1 cellular context compared by ENCODE assay signal in genomic region chr5:177189965-177190364, GRCh38.
TF ChIP-seq lines count a peak whose summit lies in the region.

No MANE protein-coding gene starts in this region.

TF ChIP-seq in GM23338, 12 proteins besides CTCF, POLR2A, EP300 and RAD21:
- TF ChIP-seq, protein P1, sequence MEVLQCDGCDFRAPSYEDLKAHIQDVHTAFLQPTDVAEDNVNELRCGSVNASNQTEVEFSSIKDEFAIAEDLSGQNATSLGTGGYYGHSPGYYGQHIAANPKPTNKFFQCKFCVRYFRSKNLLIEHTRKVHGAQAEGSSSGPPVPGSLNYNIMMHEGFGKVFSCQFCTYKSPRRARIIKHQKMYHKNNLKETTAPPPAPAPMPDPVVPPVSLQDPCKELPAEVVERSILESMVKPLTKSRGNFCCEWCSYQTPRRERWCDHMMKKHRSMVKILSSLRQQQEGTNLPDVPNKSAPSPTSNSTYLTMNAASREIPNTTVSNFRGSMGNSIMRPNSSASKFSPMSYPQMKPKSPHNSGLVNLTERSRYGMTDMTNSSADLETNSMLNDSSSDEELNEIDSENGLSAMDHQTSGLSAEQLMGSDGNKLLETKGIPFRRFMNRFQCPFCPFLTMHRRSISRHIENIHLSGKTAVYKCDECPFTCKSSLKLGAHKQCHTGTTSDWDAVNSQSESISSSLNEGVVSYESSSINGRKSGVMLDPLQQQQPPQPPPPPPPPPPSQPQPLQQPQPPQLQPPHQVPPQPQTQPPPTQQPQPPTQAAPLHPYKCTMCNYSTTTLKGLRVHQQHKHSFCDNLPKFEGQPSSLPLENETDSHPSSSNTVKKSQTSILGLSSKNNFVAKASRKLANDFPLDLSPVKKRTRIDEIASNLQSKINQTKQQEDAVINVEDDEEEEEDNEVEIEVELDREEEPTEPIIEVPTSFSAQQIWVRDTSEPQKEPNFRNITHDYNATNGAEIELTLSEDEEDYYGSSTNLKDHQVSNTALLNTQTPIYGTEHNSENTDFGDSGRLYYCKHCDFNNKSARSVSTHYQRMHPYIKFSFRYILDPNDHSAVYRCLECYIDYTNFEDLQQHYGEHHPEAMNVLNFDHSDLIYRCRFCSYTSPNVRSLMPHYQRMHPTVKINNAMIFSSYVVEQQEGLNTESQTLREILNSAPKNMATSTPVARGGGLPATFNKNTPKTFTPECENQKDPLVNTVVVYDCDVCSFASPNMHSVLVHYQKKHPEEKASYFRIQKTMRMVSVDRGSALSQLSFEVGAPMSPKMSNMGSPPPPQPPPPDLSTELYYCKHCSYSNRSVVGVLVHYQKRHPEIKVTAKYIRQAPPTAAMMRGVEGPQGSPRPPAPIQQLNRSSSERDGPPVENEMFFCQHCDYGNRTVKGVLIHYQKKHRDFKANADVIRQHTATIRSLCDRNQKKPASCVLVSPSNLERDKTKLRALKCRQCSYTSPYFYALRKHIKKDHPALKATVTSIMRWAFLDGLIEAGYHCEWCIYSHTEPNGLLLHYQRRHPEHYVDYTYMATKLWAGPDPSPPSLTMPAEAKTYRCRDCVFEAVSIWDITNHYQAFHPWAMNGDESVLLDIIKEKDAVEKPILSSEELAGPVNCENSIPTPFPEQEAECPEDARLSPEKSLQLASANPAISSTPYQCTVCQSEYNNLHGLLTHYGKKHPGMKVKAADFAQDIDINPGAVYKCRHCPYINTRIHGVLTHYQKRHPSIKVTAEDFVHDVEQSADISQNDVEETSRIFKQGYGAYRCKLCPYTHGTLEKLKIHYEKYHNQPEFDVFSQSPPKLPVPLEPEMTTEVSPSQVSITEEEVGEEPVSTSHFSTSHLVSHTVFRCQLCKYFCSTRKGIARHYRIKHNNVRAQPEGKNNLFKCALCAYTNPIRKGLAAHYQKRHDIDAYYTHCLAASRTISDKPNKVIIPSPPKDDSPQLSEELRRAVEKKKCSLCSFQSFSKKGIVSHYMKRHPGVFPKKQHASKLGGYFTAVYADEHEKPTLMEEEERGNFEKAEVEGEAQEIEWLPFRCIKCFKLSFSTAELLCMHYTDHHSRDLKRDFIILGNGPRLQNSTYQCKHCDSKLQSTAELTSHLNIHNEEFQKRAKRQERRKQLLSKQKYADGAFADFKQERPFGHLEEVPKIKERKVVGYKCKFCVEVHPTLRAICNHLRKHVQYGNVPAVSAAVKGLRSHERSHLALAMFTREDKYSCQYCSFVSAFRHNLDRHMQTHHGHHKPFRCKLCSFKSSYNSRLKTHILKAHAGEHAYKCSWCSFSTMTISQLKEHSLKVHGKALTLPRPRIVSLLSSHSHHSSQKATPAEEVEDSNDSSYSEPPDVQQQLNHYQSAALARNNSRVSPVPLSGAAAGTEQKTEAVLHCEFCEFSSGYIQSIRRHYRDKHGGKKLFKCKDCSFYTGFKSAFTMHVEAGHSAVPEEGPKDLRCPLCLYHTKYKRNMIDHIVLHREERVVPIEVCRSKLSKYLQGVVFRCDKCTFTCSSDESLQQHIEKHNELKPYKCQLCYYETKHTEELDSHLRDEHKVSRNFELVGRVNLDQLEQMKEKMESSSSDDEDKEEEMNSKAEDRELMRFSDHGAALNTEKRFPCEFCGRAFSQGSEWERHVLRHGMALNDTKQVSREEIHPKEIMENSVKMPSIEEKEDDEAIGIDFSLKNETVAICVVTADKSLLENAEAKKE (CRISPR knock-in tag; IDR thresholded peaks at IDR 0.05), result no peak
- TF ChIP-seq REST (IDR thresholded peaks at IDR 0.05; ENCODE audit: unreplicated experiment) (no peak), NANOG (IDR thresholded peaks at IDR 0.05; ENCODE audit: borderline replicate concordance) (no peak), ZNF114 (CRISPR knock-in tag; IDR thresholded peaks at IDR 0.05) (no peak), ETS1 (IDR thresholded peaks at IDR 0.05) (no peak), EZH2phosphoT487 (IDR thresholded peaks at IDR 0.05; ENCODE audit: unreplicated experiment) (no peak), CREB1 (CRISPR knock-in tag; IDR thresholded peaks at IDR 0.05; ENCODE audit: low read depth) (no peak), EZH2 (IDR thresholded peaks at IDR 0.05; ENCODE audit: low read depth, unreplicated experiment) (no peak), JUNB (IDR thresholded peaks at IDR 0.05; ENCODE audit: unreplicated experiment) (no peak), POLR2AphosphoS5 (IDR thresholded peaks at IDR 0.05; ENCODE audit: low read depth) (no peak), STAT1 (IDR thresholded peaks at IDR 0.05; ENCODE audit: unreplicated experiment) (no peak), ZNF331 (CRISPR knock-in tag; IDR thresholded peaks at IDR 0.05; ENCODE audit: low read depth) (no peak)
